Comparison of ENCODE assay signal across 18 cellular contexts in genomic region chr1:110305875-110306420, GRCh38.
"Had no signal": no experiment of that assay in that cellular context is flagged by ENCODE, and none has a peak within 500 bp of the region (broad histone marks: within the 10 kb centered on the region; RNA-seq: fewer than 3 reads in every experiment).

No MANE protein-coding gene starts in this region.

- DNase-seq: cortex of kidney; dorsolateral prefrontal cortex; effector CD8-positive, alpha-beta T cell; heart right ventricle; hypothalamus; kidney glomerular epithelial cell; mammary epithelial cell; naive thymus-derived CD4-positive, alpha-beta T cell; small intestine; stimulated activated CD4-positive, alpha-beta T cell treated with anti-CD3 and anti-CD28 coated beads, Interleukin-12 subunit alpha, Interleukin-12 subunit beta, amount 100 ng/mL, for 4 hours; stimulated activated naive CD4-positive, alpha-beta T cell treated with Interleukin-2 at 50 U/mL for 16 hours; trophoblast cell had no signal

- ATAC-seq: esophagus mucosa; heart right ventricle; naive thymus-derived CD4-positive, alpha-beta T cell had no signal

- H3K36me3 ChIP-seq: heart right ventricle, right atrium auricular region had no signal

- H3K4me1 Mint-ChIP-seq: naive thymus-derived CD4-positive, alpha-beta T cell had no signal

- H3K4me3 ChIP-seq: dorsolateral prefrontal cortex, heart right ventricle, right atrium auricular region had no signal

- FAIRE-seq: endometrium, frontal cortex, islet of Langerhans, small intestine, urothelium cell line had no signal

- H3K9me3 ChIP-seq: heart right ventricle, right atrium auricular region had no signal

- H3K27me3 ChIP-seq: dorsolateral prefrontal cortex, heart right ventricle, right atrium auricular region had no signal

- H3K27ac ChIP-seq: dorsolateral prefrontal cortex, heart right ventricle, right atrium auricular region had no signal

- H3K9me3 Mint-ChIP-seq: naive thymus-derived CD4-positive, alpha-beta T cell had no signal

- H3K4me3 Mint-ChIP-seq: naive thymus-derived CD4-positive, alpha-beta T cell had no signal

- H3K36me3 Mint-ChIP-seq: naive thymus-derived CD4-positive, alpha-beta T cell had no signal
